2 cellular contexts compared by ENCODE assay signal in the genomic region with DNA sequence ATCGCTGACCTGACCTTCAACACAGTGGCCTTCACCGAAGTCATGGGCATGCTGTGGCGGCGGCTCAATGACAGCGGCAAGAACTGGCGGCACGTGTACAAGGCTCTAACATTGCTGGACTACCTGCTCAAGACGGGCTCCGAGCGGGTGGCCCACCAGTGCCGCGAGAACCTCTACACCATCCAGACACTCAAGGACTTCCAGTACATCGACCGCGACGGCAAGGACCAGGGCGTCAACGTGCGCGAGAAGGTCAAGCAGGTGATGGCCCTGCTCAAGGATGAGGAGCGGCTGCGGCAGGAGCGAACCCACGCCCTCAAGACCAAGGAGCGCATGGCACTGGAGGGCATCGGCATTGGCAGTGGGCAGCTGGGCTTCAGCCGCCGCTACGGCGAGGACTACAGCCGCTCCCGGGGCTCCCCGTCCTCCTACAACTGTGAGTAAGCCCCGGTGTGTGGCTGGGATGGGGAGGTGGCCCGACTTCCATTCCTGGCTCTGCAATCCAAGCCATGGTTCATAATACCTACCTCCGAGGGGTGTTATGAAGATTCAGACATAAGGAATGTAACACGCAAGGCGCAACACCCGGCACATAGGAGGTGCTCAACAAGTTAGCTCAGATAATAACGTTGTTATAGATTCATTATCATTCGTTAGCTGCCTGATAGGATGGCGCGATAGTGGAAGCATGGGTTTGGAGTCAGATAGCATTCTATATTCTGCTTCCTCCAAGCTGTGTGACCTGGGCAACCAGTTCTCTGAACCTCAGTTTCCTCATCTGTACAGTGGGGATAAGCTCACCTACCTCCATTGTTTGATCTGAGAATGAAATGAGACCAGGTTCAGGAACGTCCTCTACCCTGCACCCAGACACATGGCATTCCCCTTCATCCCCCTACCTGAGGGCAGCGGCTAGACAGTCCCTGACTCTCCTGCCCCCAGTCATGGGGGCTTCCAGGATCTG.
A peak's percentile ranks its signal among the peaks of the same experiment; 100 is the strongest.
TF ChIP-seq lines count a peak whose summit lies in the region.

No MANE protein-coding gene starts in this region.

TF ChIP-seq in HEK293, 187 proteins besides CTCF, POLR2A, EP300 and RAD21:
- TF ChIP-seq SCRT2 (tag by site-specific recombination; IDR thresholded peaks at IDR 0.05) (0 out of 2 replicates have a peak, but pooled peaks have one; percentile 21), ZNF664 (tag by site-specific recombination; IDR thresholded peaks at IDR 0.05) (no peak)
TF ChIP-seq in HEK293: peak in this region for 1.

TF ChIP-seq in IMR-90, 13 proteins besides CTCF, POLR2A, EP300 and RAD21:
- TF ChIP-seq MXI1 (IDR thresholded peaks at IDR 0.05; ENCODE audit: borderline replicate concordance, low read depth, low read length) (no peak), CHD1 (IDR thresholded peaks at IDR 0.05; ENCODE audit: low read depth, low read length) (no peak), CEBPB (IDR thresholded peaks at IDR 0.05; ENCODE audit: low read depth, low read length) (no peak), BHLHE40 (IDR thresholded peaks at IDR 0.05; ENCODE audit: low read depth, low read length) (no peak), NFE2L2 (IDR thresholded peaks at IDR 0.05; ENCODE audit: low read depth, low read length) (no peak)
